ENCODE assay signal across 24 cellular contexts in the genomic region with DNA sequence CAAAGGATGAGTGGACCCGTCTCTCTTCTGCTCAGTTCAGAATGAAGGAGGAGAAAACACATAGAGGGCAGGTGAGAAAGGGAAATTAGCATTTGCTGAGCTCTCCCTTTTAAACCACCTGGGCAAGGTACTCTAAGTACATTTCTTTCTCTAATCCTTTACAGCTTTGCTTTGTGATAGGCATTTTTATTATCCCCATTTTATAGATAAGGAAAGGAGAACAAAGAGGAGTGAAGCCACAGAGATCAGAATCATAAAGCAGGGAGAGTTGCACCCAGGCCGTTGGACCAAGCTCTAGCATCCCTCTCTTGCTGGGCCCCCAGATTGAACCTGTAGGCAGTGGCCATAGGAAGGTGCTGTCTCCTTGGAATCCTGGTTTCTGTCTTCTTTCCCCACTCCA. TPM values are rescaled to one million over a fixed set of nuclear protein-coding genes. Genes with fewer than 3 reads are reported as not detected.
DNase-seq lines count a peak whose midpoint lies in the region; ATAC-seq and TF ChIP-seq lines count a peak whose summit lies in the region.
"Had no signal": no experiment of that assay in that cellular context is flagged by ENCODE, and none has a peak within 500 bp of the region (broad histone marks: within the 10 kb centered on the region; RNA-seq: fewer than 3 reads in every experiment).

No MANE protein-coding gene starts in this region.

- H3K27me3 Mint-ChIP-seq in T-helper 2 cell treated with Interferon-gamma antibody and Interleukin-4, amounts not matched to agents 5 μg/mL and 100 μg/mL, for 36 hours (ENCODE audit: low read depth), result no peaks in the 10 kb centered on the region
- H3K27me3 Mint-ChIP-seq in Caco-2 (ENCODE audit: insufficient read depth, unreplicated experiment), result no peaks in the 10 kb centered on the region
- H3K27me3 Mint-ChIP-seq: IgD-negative memory B cell had no signal

- H3K23ac ChIP-seq in trophoblast cell (ENCODE audit: low read length), result no peak overlapping the region

- H3K4me3 Mint-ChIP-seq in T-helper 2 cell treated with Interferon-gamma antibody and Interleukin-4, amounts not matched to agents 5 μg/mL and 100 μg/mL, for 36 hours, result no peak overlapping the region
- peak overlapping the region; percentile 27 for H3K4me3 Mint-ChIP-seq in Caco-2 (ENCODE audit: unreplicated experiment)
- H3K4me3 Mint-ChIP-seq: IgD-negative memory B cell had no signal

- peaks cover 7% of the 10 kb centered on the region for H3K36me3 Mint-ChIP-seq in T-helper 2 cell treated with Interferon-gamma antibody and Interleukin-4, amounts not matched to agents 5 μg/mL and 100 μg/mL, for 36 hours (ENCODE audit: low read depth)
- peaks cover 18% of the 10 kb centered on the region for H3K36me3 Mint-ChIP-seq in Caco-2 (ENCODE audit: insufficient read depth, unreplicated experiment)
- H3K36me3 Mint-ChIP-seq: IgD-negative memory B cell had no signal

- H3K36me3 ChIP-seq in Caco-2 (ENCODE audit: control insufficient read depth, insufficient read depth, low read length) (no peaks in the 10 kb centered on the region), colonic mucosa (no peaks in the 10 kb centered on the region), trophoblast cell (ENCODE audit: control insufficient read depth in 1 of 2, insufficient read depth in 2 of 2, low read length in 2 of 2) (no peaks in the 10 kb centered on the region), lower lobe of right lung (no peaks in the 10 kb centered on the region)

- H3K27me3 ChIP-seq in Caco-2 (replicated peaks; ENCODE audit: control insufficient read depth, insufficient read depth, low read length) (no peaks in the 10 kb centered on the region), colonic mucosa (no peaks in the 10 kb centered on the region), trophoblast cell (ENCODE audit: insufficient read depth, low read length) (no peaks in the 10 kb centered on the region), lower lobe of right lung (ENCODE audit: low read depth) (no peaks in the 10 kb centered on the region)

- no peak overlapping the region for H3K18ac ChIP-seq in trophoblast cell (ENCODE audit: low read length)

- H3K4me3 ChIP-seq in Caco-2 (ENCODE audit: low read depth, low read length), result no peak overlapping the region
- no peak overlapping the region for H3K4me3 ChIP-seq in colonic mucosa
- no peak overlapping the region for H3K4me3 ChIP-seq in trophoblast cell (ENCODE audit: low read depth, low read length)
- no peak overlapping the region for H3K4me3 ChIP-seq in lower lobe of right lung
- H3K4me3 ChIP-seq: GM12878 had no signal

- H2BK12ac ChIP-seq in trophoblast cell (ENCODE audit: low read length), result peak overlapping the region; percentile 68

- POLR2A ChIA-PET in Caco-2 (lab: Charles Lee), result interaction anchor here (0.5 to 1.3 kb wide), 3 partner anchors 11 to 206 kb away, joined by 4 to 10 read pairs (median 4); no protein-coding TSS in a partner anchor

- H4K8ac ChIP-seq in trophoblast cell (ENCODE audit: low read depth, low read length), result no peak overlapping the region

- no peak overlapping the region for H3K4me2 ChIP-seq in trophoblast cell (ENCODE audit: low read length)

- H3K79me1 ChIP-seq in trophoblast cell (ENCODE audit: low read length), result peaks cover 2% of the 10 kb centered on the region

- peaks cover 44% of the 10 kb centered on the region for H3K4me1 ChIP-seq in Caco-2
- H3K4me1 ChIP-seq in colonic mucosa, result no peaks in the 10 kb centered on the region
- peaks cover 0 to 2% of the 10 kb centered on the region in 2 experiments for H3K4me1 ChIP-seq in trophoblast cell (ENCODE audit: control insufficient read depth in 1 of 2, insufficient read depth in 2 of 2, low read length in 2 of 2)
- H3K4me1 ChIP-seq in lower lobe of right lung, result peaks cover 5% of the 10 kb centered on the region

- BruUV-seq in Caco-2 (replicated peaks; lab: Mats Ljungman, UMichigan), result no TSS peak

- no peak overlapping the region for H3K4ac ChIP-seq in trophoblast cell (ENCODE audit: low read depth, low read length)

- H3K27ac Mint-ChIP-seq in T-helper 2 cell treated with Interferon-gamma antibody and Interleukin-4, amounts not matched to agents 5 μg/mL and 100 μg/mL, for 36 hours, result peak overlapping the region; percentile 12
- peak overlapping the region; percentile 53 for H3K27ac Mint-ChIP-seq in Caco-2 (ENCODE audit: unreplicated experiment)

- no peak for DNase-seq in T-helper 2 cell treated with Interferon-gamma antibody and Interleukin-4, amounts not matched to agents 5 μg/mL and 100 μg/mL, for 36 hours (ENCODE audit: low spot score)
- DNase-seq in T-helper 2 cell (no peak), Caco-2 (peak; percentile 64 to 80), colonic mucosa (no peak), trophoblast cell (no peak), lower lobe of right lung (no peak), epidermal melanocyte (ENCODE audit: insufficient read length, low spot score) (no peak)
- no peak for DNase-seq in stimulated activated CD4-positive, alpha-beta T cell treated with anti-CD3 and anti-CD28 coated beads, Interleukin-4, amount 100 ng/mL, for 4 hours
- DNase-seq: 8988T, DMS79, EL, GDM1, GOT3, NCI-H1092, NCI-H1417 treated with DMSO at 0.1 percent for 48 hours, NCI-H1694 treated with DMSO at 0.1 percent for 48 hours, NCI-H2081, NCI-H2227 treated with DMSO at 0.1 percent for 48 hours, NCI-H69, SHP77 had no signal

- no peaks in the 10 kb centered on the region for H3K9me3 Mint-ChIP-seq in T-helper 2 cell treated with Interferon-gamma antibody and Interleukin-4, amounts not matched to agents 5 μg/mL and 100 μg/mL, for 36 hours
- no peaks in the 10 kb centered on the region for H3K9me3 Mint-ChIP-seq in Caco-2 (ENCODE audit: unreplicated experiment)
- H3K9me3 Mint-ChIP-seq: IgD-negative memory B cell had no signal

- H4K12ac ChIP-seq in trophoblast cell (ENCODE audit: low read depth, low read length), result no peak overlapping the region

- H3K27ac ChIP-seq in colonic mucosa, result peak overlapping the region; percentile 18
- H3K27ac ChIP-seq in trophoblast cell (ENCODE audit: low read depth, low read length), result no peak overlapping the region
- H3K27ac ChIP-seq in lower lobe of right lung, result no peak overlapping the region
- H3K27ac ChIP-seq: HL-60 had no signal

- H3K14ac ChIP-seq in trophoblast cell (ENCODE audit: low read length), result no peak overlapping the region

- no peak overlapping the region for H3K9ac ChIP-seq in colonic mucosa (ENCODE audit: low read depth in 2 of 2, low read length in 2 of 2)
- H3K9ac ChIP-seq in trophoblast cell (ENCODE audit: low read length), result no peak overlapping the region

- TF ChIP-seq CTCF in Caco-2 (IDR thresholded peaks at IDR 0.05; ENCODE audit: insufficient read depth in 1 of 2, low read depth in 1 of 2, low read length in 1 of 2, severe bottlenecking in 1 of 2, unreplicated experiment in 1 of 2) (no peak), colonic mucosa (IDR thresholded peaks at IDR 0.05) (no peak), lower lobe of right lung (IDR thresholded peaks at IDR 0.05) (no peak)

- no peak overlapping the region for H2AFZ ChIP-seq in trophoblast cell (ENCODE audit: insufficient read depth, low read length, poor library complexity)

- no peak overlapping the region for H2AK5ac ChIP-seq in trophoblast cell (ENCODE audit: low read length)

- H2BK5ac ChIP-seq in trophoblast cell (ENCODE audit: low read depth, low read length, poor library complexity), result no peak overlapping the region

- intact Hi-C loops in Caco-2 (cut with micrococcal nuclease; ENCODE audit: unreplicated experiment), result loop anchor here (1.0 to 2.0 kb wide), 3 partner anchors 8 to 51 kb away; no protein-coding TSS in a partner anchor
- intact Hi-C loops in colonic mucosa (cut with DNase I), result no loop called here
- intact Hi-C loops in lower lobe of right lung (cut with DNase I), result no loop called here

- CTCF ChIA-PET in Caco-2 (lab: Charles Lee), result interaction anchor here (0.7 to 1.4 kb wide), 8 partner anchors 9 to 217 kb away, joined by 3 to 11 read pairs (median 3); a partner anchor contains a TSS

- no CpG with 5 or more reads among the region's 2 CpGs for WGBS in trophoblast cell (ENCODE audit: extremely low coverage, insufficient coverage, insufficient read length)

- no peak overlapping the region for H2BK120ac ChIP-seq in trophoblast cell (ENCODE audit: insufficient read depth, low read length, poor library complexity)

- H4K91ac ChIP-seq in trophoblast cell (ENCODE audit: low read depth, low read length), result no peak overlapping the region

- no peaks in the 10 kb centered on the region for H3K9me3 ChIP-seq in Caco-2
- no peaks in the 10 kb centered on the region for H3K9me3 ChIP-seq in colonic mucosa
- H3K9me3 ChIP-seq in trophoblast cell (ENCODE audit: insufficient read depth, low read depth, low read length), result no peaks in the 10 kb centered on the region
- no peaks in the 10 kb centered on the region for H3K9me3 ChIP-seq in lower lobe of right lung

- H3K79me2 ChIP-seq in trophoblast cell (ENCODE audit: control insufficient read depth, insufficient read depth, low read length, poor library complexity), result no peaks in the 10 kb centered on the region

- H3K4me1 Mint-ChIP-seq in T-helper 2 cell treated with Interferon-gamma antibody and Interleukin-4, amounts not matched to agents 5 μg/mL and 100 μg/mL, for 36 hours (ENCODE audit: low read depth), result peaks cover 36% of the 10 kb centered on the region
- peaks cover 37% of the 10 kb centered on the region for H3K4me1 Mint-ChIP-seq in Caco-2 (ENCODE audit: low read depth, unreplicated experiment)

- ATAC-seq in lower lobe of right lung, result no peak
- ATAC-seq: GM12878, HCT116 had no signal

RNA-seq across cellular contexts. Expression of a gene that starts 47.0 kb away (rescaled TPM):
- total RNA-seq in Caco-2 (2022) (9.7 TPM in 2 replicates), colonic mucosa (1 to 10 TPM; 4.6 to 6.7 TPM), lower lobe of right lung (8.0 TPM)
- polyA plus RNA-seq in trophoblast cell (2013), result 15.5 and 17.3 TPM in 2 replicates

Comparison
In these comparisons a context has a peak if more than half of its experiments do, and no peak if none do; other contexts are left out.
1. DNase-seq: peak in Caco-2 (2 of 2); none in T-helper 2 cell treated with Interferon-gamma antibody and Interleukin-4, amounts not matched to agents 5 μg/mL and 100 μg/mL, for 36 hours (single experiment), T-helper 2 cell (0 of 5), colonic mucosa (single experiment), trophoblast cell (0 of 2), lower lobe of right lung (single experiment), stimulated activated CD4-positive, alpha-beta T cell treated with anti-CD3 and anti-CD28 coated beads, Interleukin-4, amount 100 ng/mL, for 4 hours (0 of 2) and epidermal melanocyte (single experiment).